Comparison of ENCODE assay signal across 1 cellular context in genomic region chr9:89022902-89023301, GRCh38.
TF ChIP-seq lines count a peak whose summit lies in the region.

No MANE protein-coding gene starts in this region.

TF ChIP-seq in HepG2, 621 proteins besides CTCF, POLR2A, EP300 and RAD21 (continued from another document):
- TF ChIP-seq, protein P1, sequence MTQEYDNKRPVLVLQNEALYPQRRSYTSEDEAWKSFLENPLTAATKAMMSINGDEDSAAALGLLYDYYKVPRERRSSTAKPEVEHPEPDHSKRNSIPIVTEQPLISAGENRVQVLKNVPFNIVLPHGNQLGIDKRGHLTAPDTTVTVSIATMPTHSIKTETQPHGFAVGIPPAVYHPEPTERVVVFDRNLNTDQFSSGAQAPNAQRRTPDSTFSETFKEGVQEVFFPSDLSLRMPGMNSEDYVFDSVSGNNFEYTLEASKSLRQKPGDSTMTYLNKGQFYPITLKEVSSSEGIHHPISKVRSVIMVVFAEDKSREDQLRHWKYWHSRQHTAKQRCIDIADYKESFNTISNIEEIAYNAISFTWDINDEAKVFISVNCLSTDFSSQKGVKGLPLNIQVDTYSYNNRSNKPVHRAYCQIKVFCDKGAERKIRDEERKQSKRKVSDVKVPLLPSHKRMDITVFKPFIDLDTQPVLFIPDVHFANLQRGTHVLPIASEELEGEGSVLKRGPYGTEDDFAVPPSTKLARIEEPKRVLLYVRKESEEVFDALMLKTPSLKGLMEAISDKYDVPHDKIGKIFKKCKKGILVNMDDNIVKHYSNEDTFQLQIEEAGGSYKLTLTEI (CRISPR knock-in tag; conservative IDR thresholded peaks at IDR 0.05): no peak
- TF ChIP-seq KMT2A (CRISPR knock-in tag; IDR thresholded peaks at IDR 0.05) (no peak), PHB2 (IDR thresholded peaks at IDR 0.05; ENCODE audit: partially characterized antibody) (no peak), MYPOP (CRISPR knock-in tag; IDR thresholded peaks at IDR 0.05) (no peak), ZNF446 (CRISPR knock-in tag; IDR thresholded peaks at IDR 0.05) (no peak), HNRNPLL (IDR thresholded peaks at IDR 0.05; ENCODE audit: low read depth, low read length, poor library complexity, severe bottlenecking) (no peak), ZNF317 (CRISPR knock-in tag; IDR thresholded peaks at IDR 0.05) (no peak)
- TF ChIP-seq, protein P2, sequence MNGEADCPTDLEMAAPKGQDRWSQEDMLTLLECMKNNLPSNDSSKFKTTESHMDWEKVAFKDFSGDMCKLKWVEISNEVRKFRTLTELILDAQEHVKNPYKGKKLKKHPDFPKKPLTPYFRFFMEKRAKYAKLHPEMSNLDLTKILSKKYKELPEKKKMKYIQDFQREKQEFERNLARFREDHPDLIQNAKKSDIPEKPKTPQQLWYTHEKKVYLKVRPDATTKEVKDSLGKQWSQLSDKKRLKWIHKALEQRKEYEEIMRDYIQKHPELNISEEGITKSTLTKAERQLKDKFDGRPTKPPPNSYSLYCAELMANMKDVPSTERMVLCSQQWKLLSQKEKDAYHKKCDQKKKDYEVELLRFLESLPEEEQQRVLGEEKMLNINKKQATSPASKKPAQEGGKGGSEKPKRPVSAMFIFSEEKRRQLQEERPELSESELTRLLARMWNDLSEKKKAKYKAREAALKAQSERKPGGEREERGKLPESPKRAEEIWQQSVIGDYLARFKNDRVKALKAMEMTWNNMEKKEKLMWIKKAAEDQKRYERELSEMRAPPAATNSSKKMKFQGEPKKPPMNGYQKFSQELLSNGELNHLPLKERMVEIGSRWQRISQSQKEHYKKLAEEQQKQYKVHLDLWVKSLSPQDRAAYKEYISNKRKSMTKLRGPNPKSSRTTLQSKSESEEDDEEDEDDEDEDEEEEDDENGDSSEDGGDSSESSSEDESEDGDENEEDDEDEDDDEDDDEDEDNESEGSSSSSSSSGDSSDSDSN (CRISPR knock-in tag; IDR thresholded peaks at IDR 0.05): no peak
- TF ChIP-seq, protein P3, sequence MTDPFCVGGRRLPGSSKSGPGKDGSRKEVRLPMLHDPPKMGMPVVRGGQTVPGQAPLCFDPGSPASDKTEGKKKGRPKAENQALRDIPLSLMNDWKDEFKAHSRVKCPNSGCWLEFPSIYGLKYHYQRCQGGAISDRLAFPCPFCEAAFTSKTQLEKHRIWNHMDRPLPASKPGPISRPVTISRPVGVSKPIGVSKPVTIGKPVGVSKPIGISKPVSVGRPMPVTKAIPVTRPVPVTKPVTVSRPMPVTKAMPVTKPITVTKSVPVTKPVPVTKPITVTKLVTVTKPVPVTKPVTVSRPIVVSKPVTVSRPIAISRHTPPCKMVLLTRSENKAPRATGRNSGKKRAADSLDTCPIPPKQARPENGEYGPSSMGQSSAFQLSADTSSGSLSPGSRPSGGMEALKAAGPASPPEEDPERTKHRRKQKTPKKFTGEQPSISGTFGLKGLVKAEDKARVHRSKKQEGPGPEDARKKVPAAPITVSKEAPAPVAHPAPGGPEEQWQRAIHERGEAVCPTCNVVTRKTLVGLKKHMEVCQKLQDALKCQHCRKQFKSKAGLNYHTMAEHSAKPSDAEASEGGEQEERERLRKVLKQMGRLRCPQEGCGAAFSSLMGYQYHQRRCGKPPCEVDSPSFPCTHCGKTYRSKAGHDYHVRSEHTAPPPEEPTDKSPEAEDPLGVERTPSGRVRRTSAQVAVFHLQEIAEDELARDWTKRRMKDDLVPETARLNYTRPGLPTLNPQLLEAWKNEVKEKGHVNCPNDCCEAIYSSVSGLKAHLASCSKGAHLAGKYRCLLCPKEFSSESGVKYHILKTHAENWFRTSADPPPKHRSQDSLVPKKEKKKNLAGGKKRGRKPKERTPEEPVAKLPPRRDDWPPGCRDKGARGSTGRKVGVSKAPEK (CRISPR knock-in tag; IDR thresholded peaks at IDR 0.05; ENCODE audit: borderline replicate concordance): no peak
